16 cellular contexts compared by ENCODE assay signal in the genomic region with DNA sequence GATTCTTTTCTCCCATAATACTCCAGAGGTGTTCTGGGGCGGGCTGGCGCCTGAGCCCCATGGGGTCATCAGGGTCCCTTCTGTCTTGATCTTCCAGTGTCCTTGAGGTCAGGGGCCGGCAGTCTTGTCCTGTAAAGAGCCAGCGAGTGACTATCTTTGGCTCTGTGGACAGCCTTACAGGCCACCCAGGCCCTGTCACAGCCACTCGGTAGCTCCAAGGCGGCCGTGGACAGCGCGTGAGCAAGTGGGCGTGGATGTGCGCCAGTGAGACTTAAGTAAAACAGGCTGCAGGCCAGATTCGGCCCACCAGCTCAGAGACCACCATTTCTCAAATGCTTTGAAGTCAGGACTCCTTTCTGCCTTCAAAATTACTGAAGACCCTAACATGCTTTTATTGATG. TPM values are rescaled to one million over a fixed set of nuclear protein-coding genes. Genes with fewer than 3 reads are reported as not detected.
DNase-seq lines count a peak whose midpoint lies in the region; ATAC-seq and TF ChIP-seq lines count a peak whose summit lies in the region.
"Had no signal": no experiment of that assay in that cellular context is flagged by ENCODE, and none has a peak within 500 bp of the region (broad histone marks: within the 10 kb centered on the region; RNA-seq: fewer than 3 reads in every experiment).

No MANE protein-coding gene starts in this region.

- H2BK5ac ChIP-seq in trophoblast cell (ENCODE audit: low read depth, low read length, poor library complexity): no peak overlapping the region

- H3K27me3 ChIP-seq in BLaER1 (no peaks in the 10 kb centered on the region), DND-41 (ENCODE audit: insufficient read depth, low read length, poor library complexity) (no peaks in the 10 kb centered on the region), body of pancreas (no peaks in the 10 kb centered on the region), trophoblast cell (ENCODE audit: insufficient read depth, low read length) (no peaks in the 10 kb centered on the region)

- H2AFZ ChIP-seq in DND-41 (ENCODE audit: low read depth, low read length) (no peak overlapping the region), trophoblast cell (ENCODE audit: insufficient read depth, low read length, poor library complexity) (no peak overlapping the region)

- peaks cover 18% of the 10 kb centered on the region for H3K4me1 Mint-ChIP-seq in activated T-helper 2 cell treated with anti-CD3 and anti-CD28 coated beads, Interferon-gamma antibody, Interleukin-2, Interleukin-4, amounts not matched to agents 10 μg/mL and 5 μg/mL and 100 μg/mL, durations not matched to agents 14 hours and 24 hours and 36 hours (ENCODE audit: low read depth)

- no peak overlapping the region for H3K23ac ChIP-seq in trophoblast cell (ENCODE audit: low read length)

- no peaks in the 10 kb centered on the region for H3K27me3 Mint-ChIP-seq in activated T-helper 2 cell treated with anti-CD3 and anti-CD28 coated beads, Interferon-gamma antibody, Interleukin-2, Interleukin-4, amounts not matched to agents 10 μg/mL and 5 μg/mL and 100 μg/mL, durations not matched to agents 14 hours and 24 hours and 36 hours (ENCODE audit: low read depth)

- no peak overlapping the region for H4K12ac ChIP-seq in trophoblast cell (ENCODE audit: low read depth, low read length)

- H3K9me3 Mint-ChIP-seq in activated T-helper 2 cell treated with anti-CD3 and anti-CD28 coated beads, Interferon-gamma antibody, Interleukin-2, Interleukin-4, amounts not matched to agents 10 μg/mL and 5 μg/mL and 100 μg/mL, durations not matched to agents 14 hours and 24 hours and 36 hours: no peaks in the 10 kb centered on the region

- no peak overlapping the region for H2BK12ac ChIP-seq in trophoblast cell (ENCODE audit: low read length)

- H3K4me1 ChIP-seq in BLaER1: peaks cover 42% of the 10 kb centered on the region
- peaks cover 39% of the 10 kb centered on the region for H3K4me1 ChIP-seq in DND-41 (ENCODE audit: insufficient read depth, low read length)
- H3K4me1 ChIP-seq in body of pancreas: peaks cover 73% of the 10 kb centered on the region
- peaks cover 15 to 21% of the 10 kb centered on the region in 2 experiments for H3K4me1 ChIP-seq in trophoblast cell (ENCODE audit: control insufficient read depth in 1 of 2, insufficient read depth in 2 of 2, low read length in 2 of 2)

- no peak overlapping the region for H3K4me3 ChIP-seq in BLaER1
- no peak overlapping the region for H3K4me3 ChIP-seq in DND-41 (ENCODE audit: low read depth in 1 of 2, low read length in 2 of 2)
- no peak overlapping the region for H3K4me3 ChIP-seq in body of pancreas
- H3K4me3 ChIP-seq in trophoblast cell (ENCODE audit: low read depth, low read length): no peak overlapping the region

- no peak overlapping the region for H3K27ac Mint-ChIP-seq in activated T-helper 2 cell treated with anti-CD3 and anti-CD28 coated beads, Interferon-gamma antibody, Interleukin-2, Interleukin-4, amounts not matched to agents 10 μg/mL and 5 μg/mL and 100 μg/mL, durations not matched to agents 14 hours and 24 hours and 36 hours

- H3K79me1 ChIP-seq in trophoblast cell (ENCODE audit: low read length): peaks cover 11% of the 10 kb centered on the region

- H3K18ac ChIP-seq in trophoblast cell (ENCODE audit: low read length): peak overlapping the region; percentile 12

- H3K36me3 ChIP-seq in BLaER1 (peaks cover 55% of the 10 kb centered on the region), DND-41 (ENCODE audit: insufficient read depth, low read length) (peaks cover 41% of the 10 kb centered on the region), body of pancreas (replicated peaks in 1 of 2; ENCODE audit: insufficient read depth in 1 of 2, low read depth in 2 of 2) (peaks cover 0 to 2% of the 10 kb centered on the region in 2 donors), trophoblast cell (ENCODE audit: control insufficient read depth in 1 of 2, insufficient read depth in 2 of 2, low read length in 2 of 2) (peaks cover 29 to 34% of the 10 kb centered on the region in 2 experiments)

- peak overlapping the region; percentile 50 for H3K27ac ChIP-seq in BLaER1
- peak overlapping the region; percentile 47 for H3K27ac ChIP-seq in DND-41 (ENCODE audit: low read length)
- H3K27ac ChIP-seq in body of pancreas: peak overlapping the region; percentile 56 to 98 (median 94)
- H3K27ac ChIP-seq in trophoblast cell (ENCODE audit: low read depth, low read length): no peak overlapping the region

- DNase-seq in DND-41: no peak
- peak in 1 of 4 donors; percentile 42 for DNase-seq in body of pancreas
- no peak for DNase-seq in trophoblast cell
- no peak for DNase-seq in dedifferentiated amniotic fluid mesenchymal stem cell (ENCODE audit: extremely low spot score)
- no peak for DNase-seq in activated T-helper 2 cell treated with anti-CD3 and anti-CD28 coated beads, Interferon-gamma antibody, Interleukin-2, Interleukin-4, amounts not matched to agents 10 μg/mL and 5 μg/mL and 100 μg/mL, durations not matched to agents 14 hours and 24 hours and 36 hours (ENCODE audit: low spot score)
- DNase-seq: DMS79, HCEC 1CT, NCI-H1105 treated with DMSO at 0.1 percent for 48 hours, NCI-H1694, NCI-H2081 treated with DMSO at 0.1 percent for 48 hours, NCI-H446 treated with DMSO at 0.1 percent for 48 hours, NCI-H69, Right ventricle myocardium superior had no signal

- H3K9me3 ChIP-seq in BLaER1 (no peaks in the 10 kb centered on the region), DND-41 (ENCODE audit: insufficient read depth, low read length, severe bottlenecking) (no peaks in the 10 kb centered on the region), body of pancreas (no peaks in the 10 kb centered on the region), trophoblast cell (ENCODE audit: insufficient read depth, low read depth, low read length) (no peaks in the 10 kb centered on the region)

- peaks cover 69% of the 10 kb centered on the region for H4K20me1 ChIP-seq in BLaER1
- peaks cover 25% of the 10 kb centered on the region for H4K20me1 ChIP-seq in DND-41 (ENCODE audit: insufficient read depth, low read length)

- peaks cover 19% of the 10 kb centered on the region for H3K36me3 Mint-ChIP-seq in activated T-helper 2 cell treated with anti-CD3 and anti-CD28 coated beads, Interferon-gamma antibody, Interleukin-2, Interleukin-4, amounts not matched to agents 10 μg/mL and 5 μg/mL and 100 μg/mL, durations not matched to agents 14 hours and 24 hours and 36 hours (ENCODE audit: low read depth)

- H3K79me2 ChIP-seq in DND-41 (ENCODE audit: insufficient read depth, low read length) (peaks cover 58% of the 10 kb centered on the region), trophoblast cell (ENCODE audit: control insufficient read depth, insufficient read depth, low read length, poor library complexity) (peaks cover 2% of the 10 kb centered on the region)

- TF ChIP-seq POLR2A in body of pancreas (IDR thresholded peaks at IDR 0.05): no peak

- H4K8ac ChIP-seq in trophoblast cell (ENCODE audit: low read depth, low read length): no peak overlapping the region

- no peak overlapping the region for H3K4ac ChIP-seq in trophoblast cell (ENCODE audit: low read depth, low read length)

- H3K9ac ChIP-seq in BLaER1 (peak overlapping the region; percentile 73; the same call in 1 of the 2 replicates), DND-41 (ENCODE audit: low read depth, low read length) (no peak overlapping the region), trophoblast cell (ENCODE audit: low read length) (no peak overlapping the region)

- H2AK5ac ChIP-seq in trophoblast cell (ENCODE audit: low read length): no peak overlapping the region

- intact Hi-C loops in body of pancreas (cut with DNase I): loop anchor here (5.0 kb wide), 1 partner anchor 38 kb away; no protein-coding TSS in a partner anchor
- intact Hi-C loops in activated T-helper 2 cell treated with anti-CD3 and anti-CD28 coated beads, Interferon-gamma antibody, Interleukin-2, Interleukin-4, amounts not matched to agents 10 μg/mL and 5 μg/mL and 100 μg/mL, durations not matched to agents 14 hours and 24 hours and 36 hours (cut with micrococcal nuclease): no loop called here

- no peak for ATAC-seq in DND-41 (ENCODE audit: insufficient read depth, low read depth)
- ATAC-seq in body of pancreas: no peak
- ATAC-seq in GM18909 (IDR thresholded peaks at IDR 0.05; ENCODE audit: poor library complexity, unreplicated experiment): no peak

- TF ChIP-seq CTCF in DND-41 (IDR thresholded peaks at IDR 0.05; ENCODE audit: borderline replicate concordance, extremely low read depth, low read length, poor library complexity, severe bottlenecking): no peak
- TF ChIP-seq CTCF in body of pancreas (IDR thresholded peaks at IDR 0.05): no peak

- no peak overlapping the region for H4K91ac ChIP-seq in trophoblast cell (ENCODE audit: low read depth, low read length)

- 73 to 82% methylated on average over 10 to 12 of the region's 12 CpGs for whole genome bisulfite sequencing in body of pancreas, 2 donors
- no CpG with 5 or more reads among the region's 12 CpGs for WGBS in trophoblast cell (ENCODE audit: extremely low coverage, insufficient coverage, insufficient read length)

- no peak overlapping the region for H3K14ac ChIP-seq in trophoblast cell (ENCODE audit: low read length)

- no peak overlapping the region for H2BK120ac ChIP-seq in trophoblast cell (ENCODE audit: insufficient read depth, low read length, poor library complexity)

- no peak overlapping the region for H3K4me3 Mint-ChIP-seq in activated T-helper 2 cell treated with anti-CD3 and anti-CD28 coated beads, Interferon-gamma antibody, Interleukin-2, Interleukin-4, amounts not matched to agents 10 μg/mL and 5 μg/mL and 100 μg/mL, durations not matched to agents 14 hours and 24 hours and 36 hours (ENCODE audit: low read depth)

- peak overlapping the region; percentile 92 for H3K4me2 ChIP-seq in BLaER1
- no peak overlapping the region for H3K4me2 ChIP-seq in DND-41 (ENCODE audit: insufficient read depth, low read length)
- H3K4me2 ChIP-seq in trophoblast cell (ENCODE audit: low read length): no peak overlapping the region

RNA-seq across cellular contexts. Expression of a gene that starts 3.7 kb away (rescaled TPM):
- 10 to 100 TPM; 50.3 to 95.9 TPM for total RNA-seq in body of pancreas
- 25.7 and 26.0 TPM in 2 replicates for polyA plus RNA-seq in trophoblast cell (2013)
- 30.3 and 35.5 TPM in 2 replicates for total RNA-seq in activated T-helper 2 cell treated with anti-CD3 and anti-CD28 coated beads, Interferon-gamma antibody, Interleukin-2, Interleukin-4, amounts not matched to agents 10 μg/mL and 5 μg/mL and 100 μg/mL, durations not matched to agents 14 hours and 24 hours and 36 hours

RNA-seq across cellular contexts. Expression of a gene that starts 23.7 kb away (rescaled TPM):
- total RNA-seq in body of pancreas: 10 to 100 TPM; 12.7 to 21.1 TPM
- polyA plus RNA-seq in trophoblast cell (2013): 23.4 and 24.3 TPM in 2 replicates
- 35.7 and 37.8 TPM in 2 replicates for total RNA-seq in activated T-helper 2 cell treated with anti-CD3 and anti-CD28 coated beads, Interferon-gamma antibody, Interleukin-2, Interleukin-4, amounts not matched to agents 10 μg/mL and 5 μg/mL and 100 μg/mL, durations not matched to agents 14 hours and 24 hours and 36 hours

RNA-seq across cellular contexts. Expression of a gene that starts 31.0 kb away (rescaled TPM):
- total RNA-seq in body of pancreas: not detected
- not detected in 2 replicates for polyA plus RNA-seq in trophoblast cell (2013)
- total RNA-seq in activated T-helper 2 cell treated with anti-CD3 and anti-CD28 coated beads, Interferon-gamma antibody, Interleukin-2, Interleukin-4, amounts not matched to agents 10 μg/mL and 5 μg/mL and 100 μg/mL, durations not matched to agents 14 hours and 24 hours and 36 hours: not detected in 2 replicates
- total RNA-seq: LHCN-M2, Right ventricle myocardium superior had no signal

RNA-seq across cellular contexts. Expression of a gene that starts 52.8 kb away (rescaled TPM):
- total RNA-seq in body of pancreas: not detected
- polyA plus RNA-seq in trophoblast cell (2013): 0.03 and 0.04 TPM in 2 replicates
- total RNA-seq in activated T-helper 2 cell treated with anti-CD3 and anti-CD28 coated beads, Interferon-gamma antibody, Interleukin-2, Interleukin-4, amounts not matched to agents 10 μg/mL and 5 μg/mL and 100 μg/mL, durations not matched to agents 14 hours and 24 hours and 36 hours: not detected in 2 replicates
- total RNA-seq: LHCN-M2, Right ventricle myocardium superior had no signal

RNA-seq across cellular contexts. Expression of a gene that starts 57.3 kb away (rescaled TPM):
- total RNA-seq in body of pancreas: not detected
- not detected in 2 replicates for polyA plus RNA-seq in trophoblast cell (2013)
- total RNA-seq in activated T-helper 2 cell treated with anti-CD3 and anti-CD28 coated beads, Interferon-gamma antibody, Interleukin-2, Interleukin-4, amounts not matched to agents 10 μg/mL and 5 μg/mL and 100 μg/mL, durations not matched to agents 14 hours and 24 hours and 36 hours: not detected in 2 replicates
- total RNA-seq: LHCN-M2, Right ventricle myocardium superior had no signal
